In genomic region chr14:71231521-71232393, GRCh38 we compare ENCODE assay signal across 12 cellular contexts.
DNase-seq lines count a peak whose midpoint lies in the region; ATAC-seq and TF ChIP-seq lines count a peak whose summit lies in the region.
"Had no signal": no experiment of that assay in that cellular context is flagged by ENCODE, and none has a peak within 500 bp of the region (broad histone marks: within the 10 kb centered on the region; RNA-seq: fewer than 3 reads in every experiment).

No MANE protein-coding gene starts in this region.

- H3K4me3 Mint-ChIP-seq in CD14-positive monocyte = no peak overlapping the region
- no peak overlapping the region for H3K4me3 Mint-ChIP-seq in activated CD8-positive, alpha-beta T cell treated with anti-CD3 and anti-CD28 coated beads, Interleukin-2, amount 10 ng/mL, durations not matched to agents 7 days and 5 days

- ATAC-seq in GM19455 (IDR thresholded peaks at IDR 0.05; ENCODE audit: unreplicated experiment) = peak; percentile 86
- no peak for ATAC-seq in activated CD8-positive, alpha-beta T cell treated with anti-CD3 and anti-CD28 coated beads, Interleukin-2, amount 10 ng/mL, durations not matched to agents 7 days and 5 days
- ATAC-seq: heart left ventricle had no signal

- no peaks in the 10 kb centered on the region for H4K20me1 ChIP-seq in osteoblast (ENCODE audit: insufficient read depth, low read length)

- H3K27ac Mint-ChIP-seq in CD14-positive monocyte = peak overlapping the region in 4 of 7 donors; percentile 8 to 67 (median 52)
- H3K27ac Mint-ChIP-seq in activated CD8-positive, alpha-beta T cell treated with anti-CD3 and anti-CD28 coated beads, Interleukin-2, amount 10 ng/mL, durations not matched to agents 7 days and 5 days = no peak overlapping the region

- H3K4me1 Mint-ChIP-seq in CD14-positive monocyte = peaks cover 18% of the 10 kb centered on the region
- H3K4me1 Mint-ChIP-seq in activated CD8-positive, alpha-beta T cell treated with anti-CD3 and anti-CD28 coated beads, Interleukin-2, amount 10 ng/mL, durations not matched to agents 7 days and 5 days (ENCODE audit: low read depth) = peaks cover 7% of the 10 kb centered on the region

- no peak for DNase-seq in CD14-positive monocyte (ENCODE audit: low spot score)
- DNase-seq in NB4 (ENCODE audit: low read depth) = peak; percentile 70
- DNase-seq in activated CD8-positive, alpha-beta T cell treated with anti-CD3 and anti-CD28 coated beads, Interleukin-2, amount 10 ng/mL, durations not matched to agents 7 days and 5 days = peak; percentile 26
- DNase-seq in SW480 (ENCODE audit: low spot score) = no peak
- DNase-seq in osteoblast (ENCODE audit: insufficient read length, low spot score, missing footprints) = no peak
- no peak for DNase-seq in NCI-H2227 (lab: John Stamatoyannopoulos, UW; ENCODE audit: unreplicated experiment)
- DNase-seq in activated CD4-positive, alpha-beta T cell treated with anti-CD3 and anti-CD28 coated beads for 48 hours = no peak
- DNase-seq: activated CD8-positive, alpha-beta memory T cell treated with anti-CD3 and anti-CD28 coated beads, Interleukin-2, amount 50 U/mL, for 48 hours; heart left ventricle; NK-92 treated with Interleukin-12 subunit alpha and Interleukin-12 subunit beta, amount 100 ng/mL, for 24 hours; stimulated activated CD4-positive, alpha-beta T cell treated with anti-CD3 and anti-CD28 coated beads, Interleukin-1b, Interleukin-23, amount 100 ng/mL, for 48 hours had no signal

- no peak for TF ChIP-seq POLR2A in NB4 (IDR thresholded peaks at IDR 0.05; ENCODE audit: extremely low read depth, insufficient read length)

- H3K27me3 Mint-ChIP-seq in CD14-positive monocyte (ENCODE audit: low read depth in 3 of 3) = no peaks in the 10 kb centered on the region
- H3K27me3 Mint-ChIP-seq in activated CD8-positive, alpha-beta T cell treated with anti-CD3 and anti-CD28 coated beads, Interleukin-2, amount 10 ng/mL, durations not matched to agents 7 days and 5 days (ENCODE audit: low read depth) = peaks cover 4% of the 10 kb centered on the region

- H3K27ac ChIP-seq in osteoblast (ENCODE audit: low read depth, low read length) = no peak overlapping the region
- H3K27ac ChIP-seq: heart left ventricle had no signal

- H3K4me2 ChIP-seq in osteoblast (ENCODE audit: insufficient read depth, low read length) = no peak overlapping the region

- no peak overlapping the region for H3K4me3 ChIP-seq in NB4 (ENCODE audit: low read depth, low read length)
- no peak overlapping the region for H3K4me3 ChIP-seq in osteoblast (ENCODE audit: insufficient read depth, low read length)
- H3K4me3 ChIP-seq: heart left ventricle had no signal

- POLR2A ChIA-PET in activated CD8-positive, alpha-beta T cell treated with anti-CD3 and anti-CD28 coated beads, Interleukin-2, amount 10 ng/mL, durations not matched to agents 7 days and 5 days (lab: Charles Lee) = interaction anchor here (0.6 to 1.0 kb wide), 2 partner anchors 15 to 89 kb away, joined by 3 read pairs; partner anchors contain the start of gene SIPA1L1

- H2AFZ ChIP-seq in osteoblast (ENCODE audit: low read length) = no peak overlapping the region

- intact Hi-C loops in CD14-positive monocyte (cut with micrococcal nuclease) = no loop called here

- no peaks in the 10 kb centered on the region for H3K36me3 Mint-ChIP-seq in CD14-positive monocyte
- H3K36me3 Mint-ChIP-seq in activated CD8-positive, alpha-beta T cell treated with anti-CD3 and anti-CD28 coated beads, Interleukin-2, amount 10 ng/mL, durations not matched to agents 7 days and 5 days (ENCODE audit: low read depth) = no peaks in the 10 kb centered on the region

- CTCF ChIA-PET in activated CD8-positive, alpha-beta T cell treated with anti-CD3 and anti-CD28 coated beads, Interleukin-2, amount 10 ng/mL, durations not matched to agents 7 days and 5 days (lab: Charles Lee) = no interaction called here

- H3K4me1 ChIP-seq in osteoblast (ENCODE audit: insufficient read depth, low read length) = no peaks in the 10 kb centered on the region

- H3K27me3 ChIP-seq in osteoblast (ENCODE audit: insufficient read depth, low read length) = no peaks in the 10 kb centered on the region
- H3K27me3 ChIP-seq: heart left ventricle had no signal

- peaks cover 0 to 3% (median 0%) of the 10 kb centered on the region in 7 donors for H3K9me3 Mint-ChIP-seq in CD14-positive monocyte
- H3K9me3 Mint-ChIP-seq in activated CD8-positive, alpha-beta T cell treated with anti-CD3 and anti-CD28 coated beads, Interleukin-2, amount 10 ng/mL, durations not matched to agents 7 days and 5 days (ENCODE audit: insufficient read depth) = no peaks in the 10 kb centered on the region

- no peaks in the 10 kb centered on the region for H3K9me3 ChIP-seq in osteoblast (ENCODE audit: low read depth, low read length)
- H3K9me3 ChIP-seq: heart left ventricle had no signal

- H3K79me2 ChIP-seq in osteoblast (ENCODE audit: insufficient read depth, low read length) = no peaks in the 10 kb centered on the region

- H3K36me3 ChIP-seq in osteoblast (ENCODE audit: insufficient read depth, low read length) = no peaks in the 10 kb centered on the region
- H3K36me3 ChIP-seq: heart left ventricle had no signal

- TF ChIP-seq CTCF in CD14-positive monocyte (IDR thresholded peaks at IDR 0.05) (no peak), NB4 (IDR thresholded peaks at IDR 0.05; ENCODE audit: low read depth, low read length) (no peak), osteoblast (IDR thresholded peaks at IDR 0.05; ENCODE audit: extremely low read depth, low read depth, low read length) (no peak)

Comparison
In these comparisons a context has a peak if more than half of its experiments do, and no peak if none do; other contexts are left out.
1. DNase-seq: peak in NB4 (single experiment) and activated CD8-positive, alpha-beta T cell treated with anti-CD3 and anti-CD28 coated beads, Interleukin-2, amount 10 ng/mL, durations not matched to agents 7 days and 5 days (single experiment); none in CD14-positive monocyte (single experiment), SW480 (single experiment), osteoblast (single experiment), NCI-H2227 (single experiment) and activated CD4-positive, alpha-beta T cell treated with anti-CD3 and anti-CD28 coated beads for 48 hours (single experiment).